In genomic region chr17:17767497-17768286, GRCh38 we compare ENCODE assay signal across 19 cellular contexts.
DNase-seq lines count a peak whose midpoint lies in the region; ATAC-seq and TF ChIP-seq lines count a peak whose summit lies in the region.
"Had no signal": no experiment of that assay in that cellular context is flagged by ENCODE, and none has a peak within 500 bp of the region (broad histone marks: within the 10 kb centered on the region; RNA-seq: fewer than 3 reads in every experiment).

No MANE protein-coding gene starts in this region.

- H3K36me3 ChIP-seq in KOPT-K1 (ENCODE audit: insufficient read depth, low read length) = no peaks in the 10 kb centered on the region; the same call in 1 of the 2 replicates
- H3K36me3 ChIP-seq: BE2C, colonic mucosa, transverse colon had no signal

- peak overlapping the region in 2 of 5 experiments; percentile 18 to 40 for H3K4me3 Mint-ChIP-seq in brain
- H3K4me3 Mint-ChIP-seq in stimulated activated memory B cell treated with anti-CD40 and anti-IgM and Interleukin-4, amounts not matched to agents 10 μg/mL and 1 μg/mL and 100 μg/mL, for 72 hours = no peak overlapping the region
- H3K4me3 Mint-ChIP-seq: activated naive CD8-positive, alpha-beta T cell had no signal

- no peaks in the 10 kb centered on the region for H3K27me3 Mint-ChIP-seq in brain
- H3K27me3 Mint-ChIP-seq in stimulated activated memory B cell treated with anti-CD40 and anti-IgM and Interleukin-4, amounts not matched to agents 10 μg/mL and 1 μg/mL and 100 μg/mL, for 72 hours = no peaks in the 10 kb centered on the region
- H3K27me3 Mint-ChIP-seq: activated naive CD8-positive, alpha-beta T cell had no signal

- H3K9me3 ChIP-seq in KOPT-K1 (ENCODE audit: insufficient read depth, low read length, poor library complexity, severe bottlenecking) = no peaks in the 10 kb centered on the region
- H3K9me3 ChIP-seq: BE2C, colonic mucosa, transverse colon had no signal

- peaks cover 16% of the 10 kb centered on the region for H3K36me3 Mint-ChIP-seq in brain
- peaks cover 5% of the 10 kb centered on the region for H3K36me3 Mint-ChIP-seq in stimulated activated memory B cell treated with anti-CD40 and anti-IgM and Interleukin-4, amounts not matched to agents 10 μg/mL and 1 μg/mL and 100 μg/mL, for 72 hours
- H3K36me3 Mint-ChIP-seq: activated naive CD8-positive, alpha-beta T cell had no signal

- DNase-seq in left lobe of liver (ENCODE audit: low spot score) = no peak
- no peak for DNase-seq in NCI-H2227 (lab: John Stamatoyannopoulos, UW; ENCODE audit: unreplicated experiment)
- no peak for DNase-seq in NCI-H1694 (lab: John Stamatoyannopoulos, UW)
- no peak for DNase-seq in GF-D8 (lab: John Stamatoyannopoulos, UW)
- DNase-seq: BE2C; colonic mucosa; hippocampal formation; midbrain; NCI-H1436 treated with DMSO at 0.1 percent for 48 hours; NCI-H2171 treated with DMSO at 0.1 percent for 48 hours; NCI-H69; stimulated activated naive CD4-positive, alpha-beta T cell treated with Interleukin-2 at 50 U/mL for 16 hours; T1000; transverse colon had no signal

- peaks cover 95% of the 10 kb centered on the region for H3K4me1 Mint-ChIP-seq in brain
- peaks cover 57% of the 10 kb centered on the region for H3K4me1 Mint-ChIP-seq in stimulated activated memory B cell treated with anti-CD40 and anti-IgM and Interleukin-4, amounts not matched to agents 10 μg/mL and 1 μg/mL and 100 μg/mL, for 72 hours

- peak; percentile 15 for ATAC-seq in left lobe of liver
- no peak for ATAC-seq in stimulated activated memory B cell treated with anti-CD40 and anti-IgM and Interleukin-4, amounts not matched to agents 10 μg/mL and 1 μg/mL and 100 μg/mL, for 72 hours

- peak overlapping the region; percentile 87 to 98 (median 96) for H3K27ac Mint-ChIP-seq in brain
- H3K27ac Mint-ChIP-seq in stimulated activated memory B cell treated with anti-CD40 and anti-IgM and Interleukin-4, amounts not matched to agents 10 μg/mL and 1 μg/mL and 100 μg/mL, for 72 hours = peak overlapping the region; percentile 97

- H3K9me3 Mint-ChIP-seq in brain = no peaks in the 10 kb centered on the region
- H3K9me3 Mint-ChIP-seq in stimulated activated memory B cell treated with anti-CD40 and anti-IgM and Interleukin-4, amounts not matched to agents 10 μg/mL and 1 μg/mL and 100 μg/mL, for 72 hours = no peaks in the 10 kb centered on the region

- peak overlapping the region; percentile 41 for H3K27ac ChIP-seq in KOPT-K1 (ENCODE audit: low read depth, low read length, poor library complexity, severe bottlenecking)
- H3K27ac ChIP-seq: colonic mucosa, GM23248 had no signal

- no peak for TF ChIP-seq CTCF in brain (conservative IDR thresholded peaks at IDR 0.05)
